32 cellular contexts compared by ENCODE assay signal in the genomic region with DNA sequence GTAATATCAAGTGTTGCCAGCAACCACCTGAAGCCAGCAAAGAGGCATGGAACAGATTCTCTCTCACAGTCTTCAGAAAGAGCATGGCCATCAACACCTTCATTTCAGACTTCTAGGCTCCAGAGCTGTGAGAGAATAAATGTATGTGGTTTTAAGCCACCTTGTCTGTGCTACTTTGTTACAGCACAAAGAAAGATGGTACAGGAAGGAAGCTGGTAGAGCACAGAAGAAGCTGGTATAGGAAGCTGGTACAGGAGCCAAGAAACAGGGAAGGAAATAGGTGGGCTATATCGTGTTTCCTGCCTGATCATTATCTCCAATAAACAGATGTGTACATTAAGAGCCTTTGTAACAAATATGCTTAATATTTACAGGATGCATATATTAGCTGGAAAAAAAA.
"Had no signal": no experiment of that assay in that cellular context is flagged by ENCODE, and none has a peak within 500 bp of the region (broad histone marks: within the 10 kb centered on the region; RNA-seq: fewer than 3 reads in every experiment).

No MANE protein-coding gene starts in this region.

- H3K79me2 ChIP-seq: hepatocyte had no signal

- DNase-seq: activated CD4-positive, alpha-beta memory T cell treated with anti-CD3 and anti-CD28 coated beads, Interleukin-2, amount 10 ng/mL, durations not matched to agents 7 days and 5 days; activated CD4-positive, alpha-beta T cell treated with anti-CD3 and anti-CD28 coated beads for 1 hour; activated CD4-positive, alpha-beta T cell treated with anti-CD3 and anti-CD28 coated beads for 4 hours; activated CD4-positive, alpha-beta T cell treated with anti-CD3 and anti-CD28 coated beads, Interleukin-2, amount 10 ng/mL, durations not matched to agents 7 days and 5 days; activated CD4-positive, alpha-beta T cell treated with anti-CD3 and anti-CD28 coated beads, Interleukin-2, amount 50 U/mL, for 4 hours; activated CD4-positive, CD25-positive, alpha-beta regulatory T cell; activated CD8-positive, alpha-beta memory T cell treated with anti-CD3 and anti-CD28 coated beads, Interleukin-2, amount 50 U/mL, for 48 hours; activated gamma-delta T cell; activated naive CD4-positive, alpha-beta T cell; activated naive CD4-positive, alpha-beta T cell treated with anti-CD3 and anti-CD28 coated beads, Interleukin-2, amount 10 ng/mL, durations not matched to agents 7 days and 5 days; activated naive CD8-positive, alpha-beta T cell treated with anti-CD3 and anti-CD28 coated beads, Interleukin-2, amount 50 U/mL, for 24 hours; activated T-cell treated with anti-CD3 and anti-CD28 coated beads for 4 hours; activated T-cell treated with anti-CD3 and anti-CD28 coated beads, Interleukin-2, amount 50 U/mL, for 24 hours; activated T-cell treated with anti-CD3 and anti-CD28 coated beads, Interleukin-2, amount 50 U/mL, for 72 hours; adrenal gland; amygdala; aorta; body of pancreas; caudate nucleus; cortex of kidney; dermis blood vessel endothelial cell; effector CD4-positive, alpha-beta T cell; effector memory CD8-positive, alpha-beta T cell; erythroblast; foreskin keratinocyte; gastrocnemius medialis; glutamatergic neuron; heart left ventricle; T-helper 2 cell had no signal

- H3K9me3 Mint-ChIP-seq: activated CD4-positive, alpha-beta memory T cell treated with anti-CD3 and anti-CD28 coated beads, Interleukin-2, amount 10 ng/mL, durations not matched to agents 7 days and 5 days; activated CD4-positive, alpha-beta T cell treated with anti-CD3 and anti-CD28 coated beads, Interleukin-2, amount 10 ng/mL, durations not matched to agents 7 days and 5 days; activated T-cell treated with anti-CD3 and anti-CD28 coated beads, Interleukin-2, amount 50 U/mL, for 24 hours had no signal

- H3K36me3 Mint-ChIP-seq: activated naive CD4-positive, alpha-beta T cell treated with anti-CD3 and anti-CD28 coated beads, Interleukin-2, amount 10 ng/mL, durations not matched to agents 7 days and 5 days had no signal

- H3K4me1 Mint-ChIP-seq: activated CD4-positive, alpha-beta memory T cell treated with anti-CD3 and anti-CD28 coated beads, Interleukin-2, amount 10 ng/mL, durations not matched to agents 7 days and 5 days had no signal

- H3K4me3 ChIP-seq: adrenal gland, body of pancreas, esophagus muscularis mucosa, gastrocnemius medialis, heart left ventricle, hepatocyte had no signal

- ATAC-seq: activated naive CD4-positive, alpha-beta T cell treated with anti-CD3 and anti-CD28 coated beads, Interleukin-2, amount 50 U/mL, for 72 hours; activated naive CD8-positive, alpha-beta T cell treated with anti-CD3 and anti-CD28 coated beads, Interleukin-2, amount 50 U/mL, for 24 hours; activated T-cell treated with anti-CD3 and anti-CD28 coated beads, Interleukin-2, amount 50 U/mL, for 72 hours; body of pancreas; effector memory CD8-positive, alpha-beta T cell; foreskin keratinocyte; gastrocnemius medialis; heart left ventricle had no signal

- H2AFZ ChIP-seq: hepatocyte had no signal

- H3K36me3 ChIP-seq: adrenal gland, esophagus muscularis mucosa, gastrocnemius medialis, heart left ventricle had no signal

- H3K9me3 ChIP-seq: adrenal gland, body of pancreas, esophagus muscularis mucosa, gastrocnemius medialis, heart left ventricle had no signal

- H3K27ac ChIP-seq: adrenal gland, body of pancreas, esophagus muscularis mucosa, foreskin keratinocyte, gastrocnemius medialis, heart left ventricle, hepatocyte had no signal

- H3K4me1 ChIP-seq: foreskin keratinocyte, gastrocnemius medialis had no signal

- H3K4me3 Mint-ChIP-seq: activated CD4-positive, alpha-beta memory T cell treated with anti-CD3 and anti-CD28 coated beads, Interleukin-2, amount 10 ng/mL, durations not matched to agents 7 days and 5 days; activated CD4-positive, alpha-beta T cell treated with anti-CD3 and anti-CD28 coated beads, Interleukin-2, amount 10 ng/mL, durations not matched to agents 7 days and 5 days; activated naive CD4-positive, alpha-beta T cell treated with anti-CD3 and anti-CD28 coated beads, Interleukin-2, amount 10 ng/mL, durations not matched to agents 7 days and 5 days; activated naive CD8-positive, alpha-beta T cell treated with anti-CD3 and anti-CD28 coated beads, Interleukin-2, amount 50 U/mL, for 24 hours; activated T-cell treated with anti-CD3 and anti-CD28 coated beads, Interleukin-2, amount 50 U/mL, for 24 hours; activated T-cell treated with anti-CD3 and anti-CD28 coated beads, Interleukin-2, amount 50 U/mL, for 72 hours; effector memory CD8-positive, alpha-beta T cell had no signal

- H3K27ac Mint-ChIP-seq: activated CD4-positive, alpha-beta memory T cell treated with anti-CD3 and anti-CD28 coated beads, Interleukin-2, amount 10 ng/mL, durations not matched to agents 7 days and 5 days; activated CD4-positive, alpha-beta T cell treated with anti-CD3 and anti-CD28 coated beads, Interleukin-2, amount 10 ng/mL, durations not matched to agents 7 days and 5 days; activated naive CD4-positive, alpha-beta T cell treated with anti-CD3 and anti-CD28 coated beads, Interleukin-2, amount 10 ng/mL, durations not matched to agents 7 days and 5 days; activated naive CD4-positive, alpha-beta T cell treated with anti-CD3 and anti-CD28 coated beads, Interleukin-2, amount 50 U/mL, for 72 hours; activated naive CD8-positive, alpha-beta T cell treated with anti-CD3 and anti-CD28 coated beads, Interleukin-2, amount 50 U/mL, for 24 hours; activated T-cell treated with anti-CD3 and anti-CD28 coated beads, Interleukin-2, amount 50 U/mL, for 24 hours; activated T-cell treated with anti-CD3 and anti-CD28 coated beads, Interleukin-2, amount 50 U/mL, for 72 hours; effector memory CD8-positive, alpha-beta T cell had no signal

- H3K27me3 ChIP-seq: body of pancreas, foreskin keratinocyte, hepatocyte had no signal

- H3K4me2 ChIP-seq: hepatocyte had no signal
